8 cellular contexts compared by ENCODE assay signal in genomic region chr11:113796663-113797259, GRCh38. TPM values are rescaled to one million over a fixed set of nuclear protein-coding genes. Genes with fewer than 3 reads are reported as not detected.
A peak's percentile ranks its signal among the peaks of the same experiment; 100 is the strongest.
DNase-seq lines count a peak whose midpoint lies in the region; ATAC-seq and TF ChIP-seq lines count a peak whose summit lies in the region.

No MANE protein-coding gene starts in this region.

- no peak for DNase-seq in activated CD4-positive, CD25-positive, alpha-beta regulatory T cell treated with anti-CD3 and anti-CD28 coated beads, Interleukin-2, amount 50 U/mL, for 72 hours
- DNase-seq in NCI-H2029 treated with DMSO at 0.1 percent for 48 hours (lab: John Stamatoyannopoulos, UW) = peak; percentile 14
- peak; percentile 52 to 80 for DNase-seq in cardiac muscle cell (ENCODE audit: low read depth in 1 of 2, low spot score in 1 of 2)
- DNase-seq in sciatic nerve (ENCODE audit: low spot score) = no peak

- peaks cover 32% of the 10 kb centered on the region for H3K36me3 ChIP-seq in cardiac muscle cell

- H3K4me3 ChIP-seq in WI38 (ENCODE audit: low read depth, low read length) (no peak overlapping the region), cardiac muscle cell (no peak overlapping the region)

- peak; percentile 41 to 59 for ATAC-seq in activated CD4-positive, CD25-positive, alpha-beta regulatory T cell treated with anti-CD3 and anti-CD28 coated beads, Interleukin-2, amount 50 U/mL, for 24 hours
- ATAC-seq in GM21786 (IDR thresholded peaks at IDR 0.05; ENCODE audit: unreplicated experiment) = peak; percentile 78
- peak; percentile 75 for ATAC-seq in sciatic nerve
- no peak for ATAC-seq in HG03135 (IDR thresholded peaks at IDR 0.05; ENCODE audit: unreplicated experiment)

- no peaks in the 10 kb centered on the region for H3K9me3 ChIP-seq in cardiac muscle cell (ENCODE audit: low read depth)

- no peaks in the 10 kb centered on the region for H3K4me1 ChIP-seq in cardiac muscle cell (ENCODE audit: low read depth)

- no peaks in the 10 kb centered on the region for H3K27me3 ChIP-seq in cardiac muscle cell

- H3K27ac ChIP-seq in cardiac muscle cell = no peak overlapping the region

- intact Hi-C loops in sciatic nerve (cut with DNase I) = no loop called here

- TF ChIP-seq CTCF in WI38 (IDR thresholded peaks at IDR 0.05; ENCODE audit: low read depth, low read length) (peak; percentile 53), cardiac muscle cell (IDR thresholded peaks at IDR 0.05; ENCODE audit: low read depth, low read length) (peak; percentile 72)

RNA-seq across cellular contexts. Expression of gene CLDN25, which starts 17.2 kb away (rescaled TPM):
- total RNA-seq in cardiac muscle cell (not detected in 2 replicates), sciatic nerve (not detected)
- polyA plus RNA-seq in cardiac muscle cell = not detected in 2 replicates

RNA-seq across cellular contexts. Expression of gene ZW10, which starts 23.3 kb away (rescaled TPM):
- total RNA-seq in cardiac muscle cell (9.3 and 10.2 TPM in 2 replicates), sciatic nerve (11.6 TPM)
- polyA plus RNA-seq in cardiac muscle cell = 13.4 and 14.7 TPM in 2 replicates

Comparison
In these comparisons a context has a peak if more than half of its experiments do, and no peak if none do; other contexts are left out.
1. DNase-seq: peak in NCI-H2029 treated with DMSO at 0.1 percent for 48 hours (single experiment) and cardiac muscle cell (2 of 2); none in activated CD4-positive, CD25-positive, alpha-beta regulatory T cell treated with anti-CD3 and anti-CD28 coated beads, Interleukin-2, amount 50 U/mL, for 72 hours (single experiment) and sciatic nerve (single experiment).